ENCODE assay signal across 8 cellular contexts in genomic region chr2:210003394-210003793, GRCh38. TPM values are rescaled to one million over a fixed set of nuclear protein-coding genes. Genes with fewer than 3 reads are reported as not detected.
DNase-seq lines count a peak whose midpoint lies in the region; ATAC-seq and TF ChIP-seq lines count a peak whose summit lies in the region.

No MANE protein-coding gene starts in this region.

- H3K27me3 ChIP-seq in esophagus muscularis mucosa (no peaks in the 10 kb centered on the region), psoas muscle (ENCODE audit: insufficient read depth in 3 of 3, low read length in 2 of 3) (no peaks in the 10 kb centered on the region)

- H3K4me1 ChIP-seq in esophagus muscularis mucosa (peaks cover 28 to 55% (median 51%) of the 10 kb centered on the region in 4 donors), psoas muscle (peaks cover 35% of the 10 kb centered on the region)

- no peak for ATAC-seq in psoas muscle
- ATAC-seq in GM21529 (IDR thresholded peaks at IDR 0.05; ENCODE audit: unreplicated experiment) = no peak

- no peak for TF ChIP-seq EP300 in esophagus muscularis mucosa (IDR thresholded peaks at IDR 0.05)

- H3K36me3 ChIP-seq in esophagus muscularis mucosa (peaks cover 0 to 8% (median 2%) of the 10 kb centered on the region in 4 donors), psoas muscle (ENCODE audit: insufficient read depth in 1 of 2, low read depth in 1 of 2) (peaks cover 0 to 9% of the 10 kb centered on the region in 2 donors)

- peak; percentile 32 for DNase-seq in RKO (ENCODE audit: low spot score)
- DNase-seq in esophagus muscularis mucosa (ENCODE audit: extremely low spot score) = no peak
- no peak for DNase-seq in psoas muscle
- no peak for DNase-seq in NCI-H2227 (lab: John Stamatoyannopoulos, UW; ENCODE audit: unreplicated experiment)
- no peak for DNase-seq in NCI-H524 treated with DMSO at 0.1 percent for 48 hours (lab: John Stamatoyannopoulos, UW)
- DNase-seq in retina = no peak

- TF ChIP-seq POLR2A in esophagus muscularis mucosa (IDR thresholded peaks at IDR 0.05; ENCODE audit: low read depth) = no peak

- intact Hi-C loops in esophagus muscularis mucosa (cut with DNase I) = loop anchor here (2.0 kb wide), 1 partner anchor 165 kb away; no protein-coding TSS in a partner anchor
- intact Hi-C loops in psoas muscle (cut with DNase I) = loop anchor here in 1 of 2 donors (10.0 kb wide), 1 partner anchor 171 kb away; the partner anchor contains the start of gene KANSL1L

- WGBS in esophagus muscularis mucosa = 28% methylated on average over 1 of the region's 1 CpG
- 29 to 41% (median 29%) methylated on average over 1 of the region's 1 CpG for WGBS in psoas muscle, 3 donors

- H3K4me3 ChIP-seq in GM12875 (ENCODE audit: low read depth, low read length) = peak overlapping the region; percentile 69
- H3K4me3 ChIP-seq in esophagus muscularis mucosa = peak overlapping the region; percentile 70 to 96 (median 78)
- peak overlapping the region; percentile 97 for H3K4me3 ChIP-seq in psoas muscle

- H3K9me3 ChIP-seq in esophagus muscularis mucosa = no peaks in the 10 kb centered on the region
- no peaks in the 10 kb centered on the region for H3K9me3 ChIP-seq in psoas muscle

- peak overlapping the region in 2 of 4 donors; percentile 79 to 86 for H3K27ac ChIP-seq in esophagus muscularis mucosa (replicated peaks in 1 of 4)
- H3K27ac ChIP-seq in psoas muscle = no peak overlapping the region

- TF ChIP-seq CTCF in GM12875 (IDR thresholded peaks at IDR 0.05; ENCODE audit: borderline replicate concordance, insufficient read depth, low read depth, low read length) (no peak), esophagus muscularis mucosa (IDR thresholded peaks at IDR 0.05) (no peak), psoas muscle (IDR thresholded peaks at IDR 0.05) (no peak)

RNA-seq across cellular contexts. Expression of gene RPE, which starts 1.0 kb away (rescaled TPM):
- 10 to 100 TPM; 37.0 to 49.4 (median 39.5) TPM for total RNA-seq in esophagus muscularis mucosa
- total RNA-seq in psoas muscle = 10 to 100 TPM; 12.4 to 23.3 (median 16.5) TPM
- 10 to 100 TPM in 2 of 3 donors, 1 to 10 TPM in 1; 6.9 to 16.6 (median 14.2) TPM for polyA plus RNA-seq in psoas muscle
